1 cellular context compared by ENCODE assay signal in the genomic region with DNA sequence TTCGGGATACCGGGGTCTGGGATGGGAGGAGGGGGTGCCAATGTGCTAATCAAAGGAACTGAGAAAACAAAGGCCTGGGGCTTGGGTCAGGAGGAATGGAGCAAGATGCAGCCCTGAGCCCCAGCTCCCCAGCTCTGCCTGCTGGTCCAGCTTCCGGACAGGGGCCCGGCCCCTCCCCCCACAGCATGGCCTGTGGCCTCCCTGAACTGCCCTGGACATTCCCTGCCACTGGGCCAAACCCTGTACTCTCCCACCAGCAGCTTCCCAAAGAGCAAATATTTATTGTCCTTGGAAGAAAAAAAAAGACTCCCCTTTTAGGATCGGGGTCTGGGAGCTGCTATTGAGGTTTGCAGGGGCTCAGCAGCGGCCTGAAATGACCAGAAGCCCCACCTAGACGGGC.
TF ChIP-seq lines count a peak whose summit lies in the region.

No MANE protein-coding gene starts in this region.

TF ChIP-seq in liver, 16 proteins besides CTCF, POLR2A, EP300 and RAD21 (continued from another document):
- TF ChIP-seq, protein P1, sequence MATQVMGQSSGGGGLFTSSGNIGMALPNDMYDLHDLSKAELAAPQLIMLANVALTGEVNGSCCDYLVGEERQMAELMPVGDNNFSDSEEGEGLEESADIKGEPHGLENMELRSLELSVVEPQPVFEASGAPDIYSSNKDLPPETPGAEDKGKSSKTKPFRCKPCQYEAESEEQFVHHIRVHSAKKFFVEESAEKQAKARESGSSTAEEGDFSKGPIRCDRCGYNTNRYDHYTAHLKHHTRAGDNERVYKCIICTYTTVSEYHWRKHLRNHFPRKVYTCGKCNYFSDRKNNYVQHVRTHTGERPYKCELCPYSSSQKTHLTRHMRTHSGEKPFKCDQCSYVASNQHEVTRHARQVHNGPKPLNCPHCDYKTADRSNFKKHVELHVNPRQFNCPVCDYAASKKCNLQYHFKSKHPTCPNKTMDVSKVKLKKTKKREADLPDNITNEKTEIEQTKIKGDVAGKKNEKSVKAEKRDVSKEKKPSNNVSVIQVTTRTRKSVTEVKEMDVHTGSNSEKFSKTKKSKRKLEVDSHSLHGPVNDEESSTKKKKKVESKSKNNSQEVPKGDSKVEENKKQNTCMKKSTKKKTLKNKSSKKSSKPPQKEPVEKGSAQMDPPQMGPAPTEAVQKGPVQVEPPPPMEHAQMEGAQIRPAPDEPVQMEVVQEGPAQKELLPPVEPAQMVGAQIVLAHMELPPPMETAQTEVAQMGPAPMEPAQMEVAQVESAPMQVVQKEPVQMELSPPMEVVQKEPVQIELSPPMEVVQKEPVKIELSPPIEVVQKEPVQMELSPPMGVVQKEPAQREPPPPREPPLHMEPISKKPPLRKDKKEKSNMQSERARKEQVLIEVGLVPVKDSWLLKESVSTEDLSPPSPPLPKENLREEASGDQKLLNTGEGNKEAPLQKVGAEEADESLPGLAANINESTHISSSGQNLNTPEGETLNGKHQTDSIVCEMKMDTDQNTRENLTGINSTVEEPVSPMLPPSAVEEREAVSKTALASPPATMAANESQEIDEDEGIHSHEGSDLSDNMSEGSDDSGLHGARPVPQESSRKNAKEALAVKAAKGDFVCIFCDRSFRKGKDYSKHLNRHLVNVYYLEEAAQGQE (IDR thresholded peaks at IDR 0.05): peak; percentile 42
- peak in 1 of 2 donors; percentile 17 for TF ChIP-seq JUND (IDR thresholded peaks at IDR 0.05)
- TF ChIP-seq GABPA (IDR thresholded peaks at IDR 0.05 in 1 of 2, conservative IDR thresholded peaks at IDR 0.05 in 1 of 2): no peak
- TF ChIP-seq YY1 (IDR thresholded peaks at IDR 0.05): peak; percentile 29
- peak; percentile 68 to 74 for TF ChIP-seq RXRA (IDR thresholded peaks at IDR 0.05)
